ENCODE assay signal across 8 cellular contexts in genomic region chr10:75294031-75294437, GRCh38. TPM values are rescaled to one million over a fixed set of nuclear protein-coding genes. Genes with fewer than 3 reads are reported as not detected.
DNase-seq lines count a peak whose midpoint lies in the region; ATAC-seq and TF ChIP-seq lines count a peak whose summit lies in the region.

No MANE protein-coding gene starts in this region.

- no peak overlapping the region for H3K4ac ChIP-seq in trophoblast cell (ENCODE audit: low read depth, low read length)

- no peak overlapping the region for H3K9ac ChIP-seq in trophoblast cell (ENCODE audit: low read length)

- POLR2A ChIA-PET in CD4-positive, alpha-beta T cell (lab: Charles Lee): interaction anchor here (1.4 kb wide), 1 partner anchor 13 kb away, joined by 4 read pairs; no protein-coding TSS in a partner anchor
- POLR2A ChIA-PET in RWPE1 (lab: Yijun Ruan, JAX; ENCODE audit: low non-redundant PET): interaction anchor here (0.5 kb wide), 1 partner anchor 51 kb away, joined by 3 read pairs; no protein-coding TSS in a partner anchor

- H3K9me3 Mint-ChIP-seq in CD4-positive, alpha-beta T cell: peaks cover 4% of the 10 kb centered on the region
- peaks cover 6% of the 10 kb centered on the region for H3K9me3 Mint-ChIP-seq in stimulated activated memory B cell treated with anti-CD40 and anti-IgM and Interleukin-4, amounts not matched to agents 10 μg/mL and 1 μg/mL and 100 μg/mL, for 72 hours

- H3K4me1 ChIP-seq in right cardiac atrium (ENCODE audit: control insufficient read depth, insufficient read depth, low read length) (peaks cover 4% of the 10 kb centered on the region), trophoblast cell (ENCODE audit: control insufficient read depth in 1 of 2, insufficient read depth in 2 of 2, low read length in 2 of 2) (peaks cover 13 to 21% of the 10 kb centered on the region in 2 experiments)

- no peak overlapping the region for H3K27ac ChIP-seq in CD4-positive, alpha-beta T cell (ENCODE audit: low read depth, low read length)
- H3K27ac ChIP-seq in RWPE1: peak overlapping the region; percentile 97
- peak overlapping the region; percentile 62 for H3K27ac ChIP-seq in right cardiac atrium (ENCODE audit: low read length)
- peak overlapping the region; percentile 83 for H3K27ac ChIP-seq in trophoblast cell (ENCODE audit: low read depth, low read length)

- peak overlapping the region; percentile 60 for H4K91ac ChIP-seq in trophoblast cell (ENCODE audit: low read depth, low read length)

- CTCF ChIA-PET in CD4-positive, alpha-beta T cell (lab: Charles Lee): no interaction called here
- CTCF ChIA-PET in RWPE1 (lab: Yijun Ruan, JAX): interaction anchor here (1.2 kb wide), 1 partner anchor 101 kb away, joined by 6 read pairs; no protein-coding TSS in a partner anchor

- no peaks in the 10 kb centered on the region for H3K79me2 ChIP-seq in trophoblast cell (ENCODE audit: control insufficient read depth, insufficient read depth, low read length, poor library complexity)

- no peaks in the 10 kb centered on the region for H3K9me3 ChIP-seq in CD4-positive, alpha-beta T cell (ENCODE audit: control insufficient read depth, low read length)
- H3K9me3 ChIP-seq in right cardiac atrium (ENCODE audit: control insufficient read depth, low read length) (peaks cover 2% of the 10 kb centered on the region), trophoblast cell (ENCODE audit: insufficient read depth, low read depth, low read length) (peaks cover 4% of the 10 kb centered on the region)

- H2AK5ac ChIP-seq in trophoblast cell (ENCODE audit: low read length): no peak overlapping the region

- no peak overlapping the region for H4K8ac ChIP-seq in trophoblast cell (ENCODE audit: low read depth, low read length)

- peaks cover 12% of the 10 kb centered on the region for H3K79me1 ChIP-seq in trophoblast cell (ENCODE audit: low read length)

- peak overlapping the region; percentile 24 for H2BK5ac ChIP-seq in trophoblast cell (ENCODE audit: low read depth, low read length, poor library complexity)

- H3K14ac ChIP-seq in trophoblast cell (ENCODE audit: low read length): no peak overlapping the region

- H4K12ac ChIP-seq in trophoblast cell (ENCODE audit: low read depth, low read length): no peak overlapping the region

- TF ChIP-seq CTCF in CD4-positive, alpha-beta T cell (IDR thresholded peaks at IDR 0.05): no peak
- TF ChIP-seq CTCF in RWPE1 (conservative IDR thresholded peaks at IDR 0.05; ENCODE audit: low read depth): no peak

- H3K23ac ChIP-seq in trophoblast cell (ENCODE audit: low read length): no peak overlapping the region

- DNase-seq in CD4-positive, alpha-beta T cell: no peak
- DNase-seq in RWPE1 (ENCODE audit: low spot score) (no peak), right cardiac atrium (no peak), trophoblast cell (no peak)

- peak overlapping the region; percentile 31 for H2BK12ac ChIP-seq in trophoblast cell (ENCODE audit: low read length)

- 40% methylated on average over 8 of the region's 8 CpGs for WGBS in right cardiac atrium
- WGBS in trophoblast cell (ENCODE audit: extremely low coverage, insufficient coverage, insufficient read length): no CpG with 5 or more reads among the region's 8 CpGs

- H3K4me1 Mint-ChIP-seq in CD4-positive, alpha-beta T cell (ENCODE audit: low read depth): peaks cover 5% of the 10 kb centered on the region
- no peaks in the 10 kb centered on the region for H3K4me1 Mint-ChIP-seq in stimulated activated memory B cell treated with anti-CD40 and anti-IgM and Interleukin-4, amounts not matched to agents 10 μg/mL and 1 μg/mL and 100 μg/mL, for 72 hours

- peaks cover 16% of the 10 kb centered on the region for H3K27me3 ChIP-seq in CD4-positive, alpha-beta T cell (ENCODE audit: control insufficient read depth, insufficient read depth, low read length)
- H3K27me3 ChIP-seq in right cardiac atrium (ENCODE audit: control insufficient read depth, insufficient read depth) (no peaks in the 10 kb centered on the region), trophoblast cell (ENCODE audit: insufficient read depth, low read length) (peaks cover 2% of the 10 kb centered on the region)

- H3K4me3 Mint-ChIP-seq in CD4-positive, alpha-beta T cell: peak overlapping the region; percentile 87
- no peak overlapping the region for H3K4me3 Mint-ChIP-seq in stimulated activated memory B cell treated with anti-CD40 and anti-IgM and Interleukin-4, amounts not matched to agents 10 μg/mL and 1 μg/mL and 100 μg/mL, for 72 hours

- H3K4me2 ChIP-seq in trophoblast cell (ENCODE audit: low read length): peak overlapping the region; percentile 75

- H2AFZ ChIP-seq in trophoblast cell (ENCODE audit: insufficient read depth, low read length, poor library complexity): no peak overlapping the region

- H3K18ac ChIP-seq in trophoblast cell (ENCODE audit: low read length): no peak overlapping the region

- no peaks in the 10 kb centered on the region for H3K36me3 ChIP-seq in trophoblast cell (ENCODE audit: control insufficient read depth in 1 of 2, insufficient read depth in 2 of 2, low read length in 2 of 2)

- no peak overlapping the region for H3K27ac Mint-ChIP-seq in CD4-positive, alpha-beta T cell
- H3K27ac Mint-ChIP-seq in stimulated activated memory B cell treated with anti-CD40 and anti-IgM and Interleukin-4, amounts not matched to agents 10 μg/mL and 1 μg/mL and 100 μg/mL, for 72 hours: no peak overlapping the region

- H3K36me3 Mint-ChIP-seq in CD4-positive, alpha-beta T cell (ENCODE audit: low read depth): no peaks in the 10 kb centered on the region
- no peaks in the 10 kb centered on the region for H3K36me3 Mint-ChIP-seq in stimulated activated memory B cell treated with anti-CD40 and anti-IgM and Interleukin-4, amounts not matched to agents 10 μg/mL and 1 μg/mL and 100 μg/mL, for 72 hours

- no peak for ATAC-seq in CD4-positive, alpha-beta T cell (ENCODE audit: poor library complexity)
- ATAC-seq in right cardiac atrium: peak in 1 of 2 donors; percentile 4
- ATAC-seq in GM18870 (IDR thresholded peaks at IDR 0.05; ENCODE audit: unreplicated experiment): no peak
- ATAC-seq in stimulated activated memory B cell treated with anti-CD40 and anti-IgM and Interleukin-4, amounts not matched to agents 10 μg/mL and 1 μg/mL and 100 μg/mL, for 72 hours: no peak
- ATAC-seq in HG02571 (IDR thresholded peaks at IDR 0.05; ENCODE audit: unreplicated experiment): no peak
- no peak for ATAC-seq in HG02884 (IDR thresholded peaks at IDR 0.05; ENCODE audit: unreplicated experiment)

- H3K27me3 Mint-ChIP-seq in CD4-positive, alpha-beta T cell: peaks cover 38% of the 10 kb centered on the region
- peaks cover 35% of the 10 kb centered on the region for H3K27me3 Mint-ChIP-seq in stimulated activated memory B cell treated with anti-CD40 and anti-IgM and Interleukin-4, amounts not matched to agents 10 μg/mL and 1 μg/mL and 100 μg/mL, for 72 hours

- H3K4me3 ChIP-seq in right cardiac atrium (ENCODE audit: low read length): peak overlapping the region; percentile 56
- peak overlapping the region; percentile 19 for H3K4me3 ChIP-seq in trophoblast cell (ENCODE audit: low read depth, low read length)

- intact Hi-C loops in CD4-positive, alpha-beta T cell (cut with DNase I, micrococcal nuclease): no loop called here
- intact Hi-C loops in right cardiac atrium (cut with DNase I): loop anchor here in 1 of 4 donors (5.0 kb wide), 1 partner anchor 98 kb away; no protein-coding TSS in a partner anchor

- no peak overlapping the region for H2BK120ac ChIP-seq in trophoblast cell (ENCODE audit: insufficient read depth, low read length, poor library complexity)

RNA-seq across cellular contexts. Expression of gene COMTD1, which starts 58.3 kb away (rescaled TPM):
- total RNA-seq in CD4-positive, alpha-beta T cell: 10 to 100 TPM in 1 of 2 experiments, 1 to 10 TPM in 1; 9.5 to 10.5 TPM
- total RNA-seq in right cardiac atrium: 10 to 100 TPM; 17.3 to 24.3 (median 20.0) TPM
- polyA plus RNA-seq in right cardiac atrium: 44.1 TPM
- 13.7 and 13.9 TPM in 2 replicates for polyA plus RNA-seq in trophoblast cell (2013)
